14 cellular contexts compared by ENCODE assay signal in genomic region chr1:244857761-244858160, GRCh38. TPM values are rescaled to one million over a fixed set of nuclear protein-coding genes. Genes with fewer than 3 reads are reported as not detected.
DNase-seq lines count a peak whose midpoint lies in the region; ATAC-seq and TF ChIP-seq lines count a peak whose summit lies in the region.
"Had no signal": no experiment of that assay in that cellular context is flagged by ENCODE, and none has a peak within 500 bp of the region (broad histone marks: within the 10 kb centered on the region; RNA-seq: fewer than 3 reads in every experiment).

No MANE protein-coding gene starts in this region.

- no peaks in the 10 kb centered on the region for H3K9me3 ChIP-seq in BLaER1
- H3K9me3 ChIP-seq in CD4-positive, alpha-beta T cell (ENCODE audit: control insufficient read depth, low read length) = no peaks in the 10 kb centered on the region
- H3K9me3 ChIP-seq in tibial nerve = no peaks in the 10 kb centered on the region
- H3K9me3 ChIP-seq: spleen had no signal

- no peaks in the 10 kb centered on the region for H3K27me3 Mint-ChIP-seq in CD4-positive, alpha-beta T cell
- H3K27me3 Mint-ChIP-seq in WTC11 (ENCODE audit: low read depth) (no peaks in the 10 kb centered on the region), immature natural killer cell (ENCODE audit: low read depth in 3 of 3) (peaks cover 11 to 25% (median 17%) of the 10 kb centered on the region in 3 donors)

- H3K4me3 Mint-ChIP-seq in CD4-positive, alpha-beta T cell = peak overlapping the region; percentile 55
- H3K4me3 Mint-ChIP-seq in WTC11 (no peak overlapping the region), immature natural killer cell (no peak overlapping the region)

- POLR2A ChIA-PET in CD4-positive, alpha-beta T cell (lab: Charles Lee) = interaction anchor here (13.8 to 22.6 kb wide), 2 partner anchors 17 to 113 kb away, joined by 354 to 1262 read pairs; partner anchors contain the start of gene COX20
- POLR2A ChIA-PET in WTC11 (lab: Charles Lee) = interaction anchor here (0.7 to 0.9 kb wide), 2 partner anchors 79 to 113 kb away, joined by 3 to 4 read pairs; no protein-coding TSS in a partner anchor

- peaks cover 98% of the 10 kb centered on the region for H3K36me3 Mint-ChIP-seq in CD4-positive, alpha-beta T cell (ENCODE audit: low read depth)
- H3K36me3 Mint-ChIP-seq in WTC11 (peaks cover 95% of the 10 kb centered on the region), immature natural killer cell (peaks cover 42 to 67% (median 64%) of the 10 kb centered on the region in 3 donors)

- peaks cover 84% of the 10 kb centered on the region for H3K4me1 ChIP-seq in BLaER1
- H3K4me1 ChIP-seq in tibial nerve = peaks cover 0 to 91% (median 54%) of the 10 kb centered on the region in 4 donors

- H3K4me1 Mint-ChIP-seq in CD4-positive, alpha-beta T cell (ENCODE audit: low read depth) = peaks cover 98% of the 10 kb centered on the region
- H3K4me1 Mint-ChIP-seq in WTC11 (peaks cover 46% of the 10 kb centered on the region), immature natural killer cell (peaks cover 77 to 97% of the 10 kb centered on the region in 2 donors)

- peak overlapping the region; percentile 87 for H3K4me2 ChIP-seq in BLaER1
- H3K4me2 ChIP-seq: hepatocyte, KMS-11 had no signal

- no peak for TF ChIP-seq POLR2A in tibial nerve (IDR thresholded peaks at IDR 0.05)

- DNase-seq in CD4-positive, alpha-beta T cell = no peak
- DNase-seq in WTC11 (ENCODE audit: low spot score) (no peak), immature natural killer cell (no peak), tibial nerve (ENCODE audit: low spot score in 2 of 2) (no peak), NCI-H1694 (lab: John Stamatoyannopoulos, UW) (no peak)
- DNase-seq: HCEC 1CT, left cardiac atrium, NCI-H1417 treated with DMSO at 0.1 percent for 48 hours, NCI-H2227 treated with DMSO at 0.1 percent for 48 hours, spleen had no signal

- H3K9ac ChIP-seq in BLaER1 = peak overlapping the region; percentile 27; the same call in 1 of the 2 replicates
- H3K9ac ChIP-seq: KMS-11 had no signal

- TF ChIP-seq EP300 in tibial nerve (IDR thresholded peaks at IDR 0.05) = no peak

- peaks cover 100% of the 10 kb centered on the region for H4K20me1 ChIP-seq in BLaER1

- intact Hi-C loops in CD4-positive, alpha-beta T cell (cut with DNase I, micrococcal nuclease) = no loop called here

- H3K27me3 ChIP-seq in BLaER1 = no peaks in the 10 kb centered on the region
- H3K27me3 ChIP-seq in CD4-positive, alpha-beta T cell (ENCODE audit: control insufficient read depth, insufficient read depth, low read length) = no peaks in the 10 kb centered on the region
- no peaks in the 10 kb centered on the region for H3K27me3 ChIP-seq in tibial nerve
- H3K27me3 ChIP-seq: hepatocyte, spleen had no signal

- peak overlapping the region; percentile 48 for H3K27ac Mint-ChIP-seq in CD4-positive, alpha-beta T cell
- peak overlapping the region; percentile 90 for H3K27ac Mint-ChIP-seq in WTC11
- H3K27ac Mint-ChIP-seq in immature natural killer cell = peak overlapping the region in 5 of 6 donors; percentile 8 to 71 (median 56)

- H3K36me3 ChIP-seq in BLaER1 (peaks cover 89% of the 10 kb centered on the region), tibial nerve (peaks cover 0 to 72% (median 38%) of the 10 kb centered on the region in 3 donors)

- no peak for ATAC-seq in CD4-positive, alpha-beta T cell (ENCODE audit: poor library complexity)
- no peak for ATAC-seq in WTC11
- ATAC-seq in GM19351 (IDR thresholded peaks at IDR 0.05; ENCODE audit: unreplicated experiment) = no peak
- ATAC-seq: left cardiac atrium had no signal

- 58 to 60% methylated on average over 3 of the region's 3 CpGs for WGBS in tibial nerve, 2 donors

- H3K4me3 ChIP-seq in BLaER1 = peak overlapping the region; percentile 26; the same call in 1 of the 2 replicates
- no peak overlapping the region for H3K4me3 ChIP-seq in tibial nerve
- H3K4me3 ChIP-seq: hepatocyte, spleen had no signal

- H3K27ac ChIP-seq in BLaER1 (0 out of 2 replicates have a peak overlapping the region, but pooled peaks have one; percentile 6), tibial nerve (peak overlapping the region in 1 of 4 donors; percentile 40)
- no peak overlapping the region for H3K27ac ChIP-seq in CD4-positive, alpha-beta T cell (ENCODE audit: low read depth, low read length)
- H3K27ac ChIP-seq: hepatocyte, KMS-11 had no signal

- H3K9me3 Mint-ChIP-seq in CD4-positive, alpha-beta T cell = no peaks in the 10 kb centered on the region
- H3K9me3 Mint-ChIP-seq in WTC11 (no peaks in the 10 kb centered on the region), immature natural killer cell (no peaks in the 10 kb centered on the region)

- CTCF ChIA-PET in CD4-positive, alpha-beta T cell (lab: Charles Lee) = no interaction called here
- CTCF ChIA-PET in WTC11 (lab: Charles Lee) = interaction anchor here (1.0 kb wide), 1 partner anchor 185 kb away, joined by 5 read pairs; no protein-coding TSS in a partner anchor

- TF ChIP-seq CTCF in CD4-positive, alpha-beta T cell (IDR thresholded peaks at IDR 0.05) = no peak
- TF ChIP-seq CTCF in WTC11 (IDR thresholded peaks at IDR 0.05) (no peak), tibial nerve (IDR thresholded peaks at IDR 0.05) (no peak)

TF ChIP-seq in WTC11, 78 proteins besides CTCF, POLR2A, EP300 and RAD21:
- TF ChIP-seq USF2 (CRISPR knock-in tag; IDR thresholded peaks at IDR 0.05) (no peak), STAT6 (CRISPR knock-in tag; conservative IDR thresholded peaks at IDR 0.05; ENCODE audit: low read depth) (no peak), RORB (CRISPR knock-in tag; IDR thresholded peaks at IDR 0.05) (no peak)
- TF ChIP-seq, protein P1, sequence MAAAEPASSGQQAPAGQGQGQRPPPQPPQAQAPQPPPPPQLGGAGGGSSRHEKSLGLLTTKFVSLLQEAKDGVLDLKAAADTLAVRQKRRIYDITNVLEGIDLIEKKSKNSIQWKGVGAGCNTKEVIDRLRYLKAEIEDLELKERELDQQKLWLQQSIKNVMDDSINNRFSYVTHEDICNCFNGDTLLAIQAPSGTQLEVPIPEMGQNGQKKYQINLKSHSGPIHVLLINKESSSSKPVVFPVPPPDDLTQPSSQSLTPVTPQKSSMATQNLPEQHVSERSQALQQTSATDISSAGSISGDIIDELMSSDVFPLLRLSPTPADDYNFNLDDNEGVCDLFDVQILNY (CRISPR knock-in tag; IDR thresholded peaks at IDR 0.05) = no peak
TF ChIP-seq in WTC11: peak in this region for 0.

RNA-seq across cellular contexts. Expression of gene HNRNPU, which starts 6.6 kb away (rescaled TPM):
- total RNA-seq in CD4-positive, alpha-beta T cell = 100 to 1,000 TPM; 415 TPM
- total RNA-seq in WTC11 (2021) = 477 to 536 TPM (median 477 TPM) in 3 replicates
- 100 to 1,000 TPM; 110 to 398 (median 137) TPM for polyA plus RNA-seq in immature natural killer cell
- 100 to 1,000 TPM; 344 to 503 (median 410) TPM for total RNA-seq in tibial nerve

RNA-seq across cellular contexts. Expression of gene COX20, which starts 22.3 kb away (rescaled TPM):
- 10 to 100 TPM; 14.5 to 16.8 TPM for total RNA-seq in CD4-positive, alpha-beta T cell
- total RNA-seq in WTC11 (2021) = 33.1 to 37.6 TPM (median 36.4 TPM) in 3 replicates
- 10 to 100 TPM; 41.5 to 57.4 (median 43.8) TPM for polyA plus RNA-seq in immature natural killer cell
- total RNA-seq in tibial nerve = 10 to 100 TPM; 20.2 to 44.4 (median 39.5) TPM
